ENCODE assay signal across 9 cellular contexts in genomic region chr6:130625825-130626500, GRCh38.
A peak's percentile ranks its signal among the peaks of the same experiment; 100 is the strongest.
DNase-seq lines count a peak whose midpoint lies in the region; ATAC-seq, FAIRE-seq and TF ChIP-seq lines count a peak whose summit lies in the region.
"Had no signal": no experiment of that assay in that cellular context is flagged by ENCODE, and none has a peak within 500 bp of the region (broad histone marks: within the 10 kb centered on the region; RNA-seq: fewer than 3 reads in every experiment).

No MANE protein-coding gene starts in this region.

- H3K23ac ChIP-seq in H1 (ENCODE audit: insufficient read length): no peak overlapping the region

- no peak overlapping the region for H2AK5ac ChIP-seq in H1 (ENCODE audit: low read depth, low read length)

- H3K4me3 Mint-ChIP-seq in immature natural killer cell: no peak overlapping the region

- no peak for FAIRE-seq in H1 (lab: Jason Lieb, UNC)

- 73% methylated on average over 3 of the region's 3 CpGs; no CpG with 5 or more reads in 1 of the 2 experiments for WGBS in H1 (ENCODE audit: extremely low coverage in 1 of 2, insufficient coverage in 1 of 2, insufficient read length in 1 of 2, insufficient replicate concordance in 2 of 2, low coverage in 1 of 2, low lambda C conversion rate in 2 of 2, missing lambda C conversion rate in 1 of 2), 2 experiments

- peak overlapping the region; percentile 85 for H2AFZ ChIP-seq in H1 (ENCODE audit: low read length)
- H2AFZ ChIP-seq: parathyroid adenoma had no signal

- peak; percentile 89 for ATAC-seq in GM21360 (IDR thresholded peaks at IDR 0.05; ENCODE audit: unreplicated experiment)
- ATAC-seq in HG03460 (IDR thresholded peaks at IDR 0.05; ENCODE audit: unreplicated experiment): peak; percentile 79
- ATAC-seq in HG03025 (IDR thresholded peaks at IDR 0.05; ENCODE audit: low FRiP score, unreplicated experiment): no peak

- peaks cover 0 to 4% (median 2%) of the 10 kb centered on the region in 4 experiments; a peak in 3 of 7 replicates for H3K4me1 ChIP-seq in H1 (replicated peaks in 1 of 4; ENCODE audit: control insufficient read depth in 3 of 4, insufficient read depth in 4 of 4, low read length in 3 of 4)
- H3K4me1 ChIP-seq: parathyroid adenoma had no signal

- POLR2A ChIA-PET in H1 (lab: Charles Lee; ENCODE audit: partially characterized antibody): no interaction called here

- no peak overlapping the region for H3K27ac Mint-ChIP-seq in immature natural killer cell

- no peak overlapping the region for H2BK5ac ChIP-seq in H1 (ENCODE audit: low read depth, low read length)

- H4K91ac ChIP-seq in H1 (replicated peaks; ENCODE audit: insufficient read length, low read length): no peak overlapping the region

- H3K4me2 ChIP-seq in H1 (ENCODE audit: insufficient read depth in 1 of 2, low read depth in 2 of 2, low read length in 2 of 2): peak overlapping the region in 1 of 2 experiments; percentile 38; a peak in 2 of 4 replicates

- no peak for TF ChIP-seq RAD21 in H1 (IDR thresholded peaks at IDR 0.05 in 1 of 2, conservative IDR thresholded peaks at IDR 0.05 in 1 of 2; ENCODE audit: low read depth in 2 of 2, low read length in 2 of 2)

- H2BK20ac ChIP-seq in H1 (ENCODE audit: low read length): no peak overlapping the region

- H4K8ac ChIP-seq in H1 (ENCODE audit: extremely low read depth, insufficient read depth, low read length): no peak overlapping the region

- H3K4ac ChIP-seq in H1 (replicated peaks; ENCODE audit: insufficient read length, low read depth, low read length): no peak overlapping the region

- no peak overlapping the region for H3K4me3 ChIP-seq in H1 (ENCODE audit: extremely low read depth in 1 of 4, insufficient read depth in 2 of 4, low read depth in 3 of 4, low read length in 4 of 4)

- H3K18ac ChIP-seq in H1 (ENCODE audit: extremely low read depth, low read length): no peak overlapping the region

- no peaks in the 10 kb centered on the region for H3K9me3 ChIP-seq in H1 (ENCODE audit: insufficient read depth in 2 of 2, low read depth in 1 of 2, low read length in 1 of 2)

- peaks cover 0 to 8% (median 0%) of the 10 kb centered on the region in 3 donors for H3K36me3 Mint-ChIP-seq in immature natural killer cell

- H3K9ac ChIP-seq in H1 (replicated peaks in 1 of 4; ENCODE audit: extremely low read depth in 1 of 4, low read depth in 3 of 4, low read length in 3 of 4): no peak overlapping the region
- H3K9ac ChIP-seq: parathyroid adenoma had no signal

- CTCF ChIA-PET in H1 (lab: Charles Lee; ENCODE audit: partially characterized antibody): no interaction called here

- no peak overlapping the region for H2BK120ac ChIP-seq in H1 (replicated peaks; ENCODE audit: low read depth, low read length)

- no peaks in the 10 kb centered on the region for H3K4me1 Mint-ChIP-seq in immature natural killer cell

- no peak overlapping the region for H3K14ac ChIP-seq in H1 (ENCODE audit: insufficient read length)

- TF ChIP-seq EP300 in H1 (IDR thresholded peaks at IDR 0.05; ENCODE audit: borderline replicate concordance in 1 of 2, low read depth in 2 of 2, low read length in 2 of 2): no peak

- peaks cover 2 to 5% (median 3%) of the 10 kb centered on the region in 3 donors for H3K27me3 Mint-ChIP-seq in immature natural killer cell (ENCODE audit: low read depth in 3 of 3)

- H3K79me2 ChIP-seq in H1 (ENCODE audit: control insufficient read depth in 1 of 2, insufficient read depth in 2 of 2, low read length in 2 of 2): no peaks in the 10 kb centered on the region
- H3K79me2 ChIP-seq: parathyroid adenoma had no signal

- H4K5ac ChIP-seq in H1 (ENCODE audit: insufficient read length, low read depth, low read length): no peak overlapping the region

- no peaks in the 10 kb centered on the region for H4K20me1 ChIP-seq in H1 (replicated peaks in 1 of 2; ENCODE audit: control insufficient read depth in 1 of 2, insufficient read depth in 2 of 2, low read length in 2 of 2)

- H3K56ac ChIP-seq in H1 (replicated peaks; ENCODE audit: insufficient read length, low read depth, low read length): no peak overlapping the region

- no peak overlapping the region for H2BK12ac ChIP-seq in H1 (ENCODE audit: low read depth, low read length)

- TF ChIP-seq CTCF in H1 (IDR thresholded peaks at IDR 0.05; ENCODE audit: control extremely low read depth in 1 of 3, insufficient read depth in 1 of 3, low read depth in 1 of 3, low read length in 3 of 3): no peak

- H3K9me3 Mint-ChIP-seq in immature natural killer cell: peaks cover 0 to 2% (median 0%) of the 10 kb centered on the region in 6 donors

- no peak for TF ChIP-seq POLR2A in H1 (IDR thresholded peaks at IDR 0.05; ENCODE audit: control extremely low read depth in 1 of 2, low read depth in 2 of 2, low read length in 2 of 2)

- H3K27ac ChIP-seq in H1 (ENCODE audit: low read depth, low read length): no peak overlapping the region
- H3K27ac ChIP-seq: parathyroid adenoma had no signal

- no peak overlapping the region for H2BK15ac ChIP-seq in H1 (ENCODE audit: low read length)

- H3K36me3 ChIP-seq in H1 (ENCODE audit: control insufficient read depth in 2 of 4, insufficient read depth in 4 of 4, low read length in 3 of 4): no peaks in the 10 kb centered on the region

- no peaks in the 10 kb centered on the region for H3K23me2 ChIP-seq in H1 (ENCODE audit: low read depth, low read length)

- H3K79me1 ChIP-seq in H1 (ENCODE audit: low read depth, low read length): no peaks in the 10 kb centered on the region

- DNase-seq in GM04504 (ENCODE audit: low read depth) (peak; percentile 50), H1 (ENCODE audit: low read depth in 1 of 2, low spot score in 2 of 2) (no peak), cerebellum (ENCODE audit: low spot score) (no peak), mesenteric fat pad (ENCODE audit: low spot score) (no peak), immature natural killer cell (no peak)

- no peaks in the 10 kb centered on the region for H3K27me3 ChIP-seq in H1 (replicated peaks in 1 of 4; ENCODE audit: control insufficient read depth in 3 of 4, extremely low read depth in 1 of 4, insufficient read depth in 3 of 4, low read length in 3 of 4)

TF ChIP-seq in H1, 55 proteins besides CTCF, POLR2A, EP300 and RAD21:
- TF ChIP-seq JUND (IDR thresholded peaks at IDR 0.05; ENCODE audit: low read length) (0 out of 2 replicates have a peak, but pooled peaks have one; percentile 9), YY1 (IDR thresholded peaks at IDR 0.05; ENCODE audit: low read depth, low read length) (no peak)
